In the genomic region with DNA sequence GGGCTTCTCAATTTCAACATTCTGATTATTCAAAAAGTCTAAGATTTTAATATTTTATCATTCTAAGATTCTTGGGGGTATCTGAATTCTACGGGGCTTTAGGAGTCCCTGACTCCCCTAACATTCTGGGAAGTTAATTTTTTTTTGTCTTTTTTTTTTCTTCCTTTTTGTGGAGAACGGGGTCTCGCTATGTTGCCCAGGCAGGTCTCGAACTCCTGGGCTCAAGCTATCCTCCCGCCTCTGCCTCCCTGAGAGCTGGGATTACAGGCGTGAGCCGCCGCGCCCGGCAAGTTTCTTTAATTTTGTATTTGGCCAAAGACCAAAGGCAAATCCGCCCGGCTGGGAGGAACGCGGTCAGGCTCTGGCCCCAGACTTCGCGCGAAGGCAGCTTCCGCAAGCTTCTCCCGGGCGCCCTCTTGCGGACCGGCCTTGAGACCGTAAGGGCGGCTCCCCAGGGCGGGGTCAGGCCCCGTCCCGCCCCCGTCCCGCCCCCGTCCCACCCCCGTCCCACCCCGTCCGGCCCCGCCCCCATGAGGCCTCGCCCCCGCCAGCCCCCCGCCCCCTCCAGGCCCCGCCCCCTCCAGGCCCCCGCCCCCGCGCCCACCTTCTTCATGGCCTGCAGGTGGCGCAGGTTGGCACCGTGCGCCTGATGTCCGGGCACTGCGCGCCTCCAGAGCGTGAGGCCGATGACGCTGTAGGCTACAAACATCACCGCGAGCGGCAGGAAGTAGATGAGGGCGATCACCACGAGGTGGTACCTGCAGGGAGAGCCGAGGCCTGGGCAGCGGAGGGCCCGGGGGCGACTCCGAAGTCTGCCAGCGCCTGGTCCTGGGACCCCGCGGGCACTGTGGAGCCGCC, we compare ENCODE assay signal across 1 cellular context.
TF ChIP-seq lines count a peak whose summit lies in the region.

No MANE protein-coding gene starts in this region.

TF ChIP-seq in HEK293, 187 proteins besides CTCF, POLR2A, EP300 and RAD21 (continued from another document and continues in another):
- TF ChIP-seq, protein P1, sequence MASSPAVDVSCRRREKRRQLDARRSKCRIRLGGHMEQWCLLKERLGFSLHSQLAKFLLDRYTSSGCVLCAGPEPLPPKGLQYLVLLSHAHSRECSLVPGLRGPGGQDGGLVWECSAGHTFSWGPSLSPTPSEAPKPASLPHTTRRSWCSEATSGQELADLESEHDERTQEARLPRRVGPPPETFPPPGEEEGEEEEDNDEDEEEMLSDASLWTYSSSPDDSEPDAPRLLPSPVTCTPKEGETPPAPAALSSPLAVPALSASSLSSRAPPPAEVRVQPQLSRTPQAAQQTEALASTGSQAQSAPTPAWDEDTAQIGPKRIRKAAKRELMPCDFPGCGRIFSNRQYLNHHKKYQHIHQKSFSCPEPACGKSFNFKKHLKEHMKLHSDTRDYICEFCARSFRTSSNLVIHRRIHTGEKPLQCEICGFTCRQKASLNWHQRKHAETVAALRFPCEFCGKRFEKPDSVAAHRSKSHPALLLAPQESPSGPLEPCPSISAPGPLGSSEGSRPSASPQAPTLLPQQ (tag by site-specific recombination; IDR thresholded peaks at IDR 0.05) = peak; percentile 83
- TF ChIP-seq ZNF571 (tag by site-specific recombination; IDR thresholded peaks at IDR 0.05) (no peak), ZNF274 (IDR thresholded peaks at IDR 0.05; ENCODE audit: low read length) (no peak), ZNF274 (tag by site-specific recombination; IDR thresholded peaks at IDR 0.05; ENCODE audit: borderline replicate concordance) (no peak), TCF7L2 (IDR thresholded peaks at IDR 0.05; ENCODE audit: borderline replicate concordance, low read depth, low read length) (no peak), ZBTB20 (tag by site-specific recombination; IDR thresholded peaks at IDR 0.05) (peak; percentile 42; the same call in 1 of the 2 replicates), ZNF174 (tag by site-specific recombination; IDR thresholded peaks at IDR 0.05) (no peak), OSR2 (tag by site-specific recombination; IDR thresholded peaks at IDR 0.05) (no peak), ZNF175 (tag by site-specific recombination; IDR thresholded peaks at IDR 0.05) (no peak), ZNF654 (tag by site-specific recombination; IDR thresholded peaks at IDR 0.05; ENCODE audit: low read depth) (0 out of 2 replicates have a peak, but pooled peaks have one; percentile 9), GFI1B (tag by site-specific recombination; IDR thresholded peaks at IDR 0.05) (no peak), ZNF501 (tag by site-specific recombination; IDR thresholded peaks at IDR 0.05) (no peak), KLF9 (tag by site-specific recombination; IDR thresholded peaks at IDR 0.05; ENCODE audit: low read depth) (0 out of 2 replicates have a peak, but pooled peaks have one; percentile 25), MYNN (tag by site-specific recombination; IDR thresholded peaks at IDR 0.05; ENCODE audit: borderline replicate concordance) (no peak), ZNF10 (tag by site-specific recombination; IDR thresholded peaks at IDR 0.05) (no peak; the same call in 1 of the 2 replicates), ZNF621 (tag by site-specific recombination; IDR thresholded peaks at IDR 0.05) (no peak), ZNF121 (tag by site-specific recombination; IDR thresholded peaks at IDR 0.05) (peak; percentile 99), SP2 (tag by site-specific recombination; IDR thresholded peaks at IDR 0.05) (peak; percentile 64), ZNF146 (tag by site-specific recombination; IDR thresholded peaks at IDR 0.05) (no peak), SCRT2 (tag by site-specific recombination; IDR thresholded peaks at IDR 0.05) (no peak), ZNF324 (tag by site-specific recombination; IDR thresholded peaks at IDR 0.05) (no peak; the same call in 1 of the 2 replicates), ZNF747 (tag by site-specific recombination; IDR thresholded peaks at IDR 0.05) (no peak), ZNF48 (tag by site-specific recombination; IDR thresholded peaks at IDR 0.05) (no peak), ZNF707 (tag by site-specific recombination; IDR thresholded peaks at IDR 0.05) (no peak), ZNF202 (tag by site-specific recombination; IDR thresholded peaks at IDR 0.05; ENCODE audit: borderline replicate concordance) (no peak), ZNF701 (tag by site-specific recombination; IDR thresholded peaks at IDR 0.05) (no peak), ZNF302 (tag by site-specific recombination; IDR thresholded peaks at IDR 0.05; ENCODE audit: low read depth) (no peak), SALL2 (tag by site-specific recombination; IDR thresholded peaks at IDR 0.05; ENCODE audit: borderline replicate concordance) (no peak), ZNF624 (tag by site-specific recombination; IDR thresholded peaks at IDR 0.05) (no peak)
- TF ChIP-seq, protein P2, sequence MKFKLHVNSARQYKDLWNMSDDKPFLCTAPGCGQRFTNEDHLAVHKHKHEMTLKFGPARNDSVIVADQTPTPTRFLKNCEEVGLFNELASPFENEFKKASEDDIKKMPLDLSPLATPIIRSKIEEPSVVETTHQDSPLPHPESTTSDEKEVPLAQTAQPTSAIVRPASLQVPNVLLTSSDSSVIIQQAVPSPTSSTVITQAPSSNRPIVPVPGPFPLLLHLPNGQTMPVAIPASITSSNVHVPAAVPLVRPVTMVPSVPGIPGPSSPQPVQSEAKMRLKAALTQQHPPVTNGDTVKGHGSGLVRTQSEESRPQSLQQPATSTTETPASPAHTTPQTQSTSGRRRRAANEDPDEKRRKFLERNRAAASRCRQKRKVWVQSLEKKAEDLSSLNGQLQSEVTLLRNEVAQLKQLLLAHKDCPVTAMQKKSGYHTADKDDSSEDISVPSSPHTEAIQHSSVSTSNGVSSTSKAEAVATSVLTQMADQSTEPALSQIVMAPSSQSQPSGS (tag by site-specific recombination; IDR thresholded peaks at IDR 0.05; ENCODE audit: low read depth) = no peak; the same call in 1 of the 2 replicates
- TF ChIP-seq, protein P3, sequence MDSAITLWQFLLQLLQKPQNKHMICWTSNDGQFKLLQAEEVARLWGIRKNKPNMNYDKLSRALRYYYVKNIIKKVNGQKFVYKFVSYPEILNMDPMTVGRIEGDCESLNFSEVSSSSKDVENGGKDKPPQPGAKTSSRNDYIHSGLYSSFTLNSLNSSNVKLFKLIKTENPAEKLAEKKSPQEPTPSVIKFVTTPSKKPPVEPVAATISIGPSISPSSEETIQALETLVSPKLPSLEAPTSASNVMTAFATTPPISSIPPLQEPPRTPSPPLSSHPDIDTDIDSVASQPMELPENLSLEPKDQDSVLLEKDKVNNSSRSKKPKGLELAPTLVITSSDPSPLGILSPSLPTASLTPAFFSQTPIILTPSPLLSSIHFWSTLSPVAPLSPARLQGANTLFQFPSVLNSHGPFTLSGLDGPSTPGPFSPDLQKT (IDR thresholded peaks at IDR 0.05; ENCODE audit: borderline replicate concordance, low read depth, low read length) = no peak
- TF ChIP-seq, protein P4, sequence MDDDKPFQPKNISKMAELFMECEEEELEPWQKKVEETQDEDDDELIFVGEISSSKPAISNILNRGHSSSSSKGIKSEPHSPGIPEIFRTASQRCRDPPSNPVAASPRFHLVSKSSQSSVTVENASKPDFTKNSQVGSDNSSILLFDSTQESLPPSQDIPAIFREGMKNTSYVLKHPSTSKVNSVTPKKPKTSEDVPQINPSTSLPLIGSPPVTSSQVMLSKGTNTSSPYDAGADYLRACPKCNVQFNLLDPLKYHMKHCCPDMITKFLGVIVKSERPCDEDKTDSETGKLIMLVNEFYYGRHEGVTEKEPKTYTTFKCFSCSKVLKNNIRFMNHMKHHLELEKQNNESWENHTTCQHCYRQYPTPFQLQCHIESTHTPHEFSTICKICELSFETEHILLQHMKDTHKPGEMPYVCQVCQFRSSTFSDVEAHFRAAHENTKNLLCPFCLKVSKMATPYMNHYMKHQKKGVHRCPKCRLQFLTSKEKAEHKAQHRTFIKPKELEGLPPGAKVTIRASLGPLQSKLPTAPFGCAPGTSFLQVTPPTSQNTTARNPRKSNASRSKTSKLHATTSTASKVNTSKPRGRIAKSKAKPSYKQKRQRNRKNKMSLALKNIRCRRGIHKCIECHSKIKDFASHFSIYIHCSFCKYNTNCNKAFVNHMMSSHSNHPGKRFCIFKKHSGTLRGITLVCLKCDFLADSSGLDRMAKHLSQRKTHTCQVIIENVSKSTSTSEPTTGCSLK (tag by site-specific recombination; IDR thresholded peaks at IDR 0.05) = no peak
- TF ChIP-seq, protein P5, sequence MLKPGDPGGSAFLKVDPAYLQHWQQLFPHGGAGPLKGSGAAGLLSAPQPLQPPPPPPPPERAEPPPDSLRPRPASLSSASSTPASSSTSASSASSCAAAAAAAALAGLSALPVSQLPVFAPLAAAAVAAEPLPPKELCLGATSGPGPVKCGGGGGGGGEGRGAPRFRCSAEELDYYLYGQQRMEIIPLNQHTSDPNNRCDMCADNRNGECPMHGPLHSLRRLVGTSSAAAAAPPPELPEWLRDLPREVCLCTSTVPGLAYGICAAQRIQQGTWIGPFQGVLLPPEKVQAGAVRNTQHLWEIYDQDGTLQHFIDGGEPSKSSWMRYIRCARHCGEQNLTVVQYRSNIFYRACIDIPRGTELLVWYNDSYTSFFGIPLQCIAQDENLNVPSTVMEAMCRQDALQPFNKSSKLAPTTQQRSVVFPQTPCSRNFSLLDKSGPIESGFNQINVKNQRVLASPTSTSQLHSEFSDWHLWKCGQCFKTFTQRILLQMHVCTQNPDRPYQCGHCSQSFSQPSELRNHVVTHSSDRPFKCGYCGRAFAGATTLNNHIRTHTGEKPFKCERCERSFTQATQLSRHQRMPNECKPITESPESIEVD (tag by site-specific recombination; IDR thresholded peaks at IDR 0.05) = no peak
- TF ChIP-seq, protein P6, sequence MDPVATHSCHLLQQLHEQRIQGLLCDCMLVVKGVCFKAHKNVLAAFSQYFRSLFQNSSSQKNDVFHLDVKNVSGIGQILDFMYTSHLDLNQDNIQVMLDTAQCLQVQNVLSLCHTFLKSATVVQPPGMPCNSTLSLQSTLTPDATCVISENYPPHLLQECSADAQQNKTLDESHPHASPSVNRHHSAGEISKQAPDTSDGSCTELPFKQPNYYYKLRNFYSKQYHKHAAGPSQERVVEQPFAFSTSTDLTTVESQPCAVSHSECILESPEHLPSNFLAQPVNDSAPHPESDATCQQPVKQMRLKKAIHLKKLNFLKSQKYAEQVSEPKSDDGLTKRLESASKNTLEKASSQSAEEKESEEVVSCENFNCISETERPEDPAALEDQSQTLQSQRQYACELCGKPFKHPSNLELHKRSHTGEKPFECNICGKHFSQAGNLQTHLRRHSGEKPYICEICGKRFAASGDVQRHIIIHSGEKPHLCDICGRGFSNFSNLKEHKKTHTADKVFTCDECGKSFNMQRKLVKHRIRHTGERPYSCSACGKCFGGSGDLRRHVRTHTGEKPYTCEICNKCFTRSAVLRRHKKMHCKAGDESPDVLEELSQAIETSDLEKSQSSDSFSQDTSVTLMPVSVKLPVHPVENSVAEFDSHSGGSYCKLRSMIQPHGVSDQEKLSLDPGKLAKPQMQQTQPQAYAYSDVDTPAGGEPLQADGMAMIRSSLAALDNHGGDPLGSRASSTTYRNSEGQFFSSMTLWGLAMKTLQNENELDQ (tag by site-specific recombination; IDR thresholded peaks at IDR 0.05; ENCODE audit: low read depth) = no peak
- TF ChIP-seq, protein P7, sequence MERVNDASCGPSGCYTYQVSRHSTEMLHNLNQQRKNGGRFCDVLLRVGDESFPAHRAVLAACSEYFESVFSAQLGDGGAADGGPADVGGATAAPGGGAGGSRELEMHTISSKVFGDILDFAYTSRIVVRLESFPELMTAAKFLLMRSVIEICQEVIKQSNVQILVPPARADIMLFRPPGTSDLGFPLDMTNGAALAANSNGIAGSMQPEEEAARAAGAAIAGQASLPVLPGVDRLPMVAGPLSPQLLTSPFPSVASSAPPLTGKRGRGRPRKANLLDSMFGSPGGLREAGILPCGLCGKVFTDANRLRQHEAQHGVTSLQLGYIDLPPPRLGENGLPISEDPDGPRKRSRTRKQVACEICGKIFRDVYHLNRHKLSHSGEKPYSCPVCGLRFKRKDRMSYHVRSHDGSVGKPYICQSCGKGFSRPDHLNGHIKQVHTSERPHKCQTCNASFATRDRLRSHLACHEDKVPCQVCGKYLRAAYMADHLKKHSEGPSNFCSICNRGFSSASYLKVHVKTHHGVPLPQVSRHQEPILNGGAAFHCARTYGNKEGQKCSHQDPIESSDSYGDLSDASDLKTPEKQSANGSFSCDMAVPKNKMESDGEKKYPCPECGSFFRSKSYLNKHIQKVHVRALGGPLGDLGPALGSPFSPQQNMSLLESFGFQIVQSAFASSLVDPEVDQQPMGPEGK (tag by site-specific recombination; IDR thresholded peaks at IDR 0.05) = peak; percentile 55; the same call in 1 of the 2 replicates
- TF ChIP-seq, protein P8, sequence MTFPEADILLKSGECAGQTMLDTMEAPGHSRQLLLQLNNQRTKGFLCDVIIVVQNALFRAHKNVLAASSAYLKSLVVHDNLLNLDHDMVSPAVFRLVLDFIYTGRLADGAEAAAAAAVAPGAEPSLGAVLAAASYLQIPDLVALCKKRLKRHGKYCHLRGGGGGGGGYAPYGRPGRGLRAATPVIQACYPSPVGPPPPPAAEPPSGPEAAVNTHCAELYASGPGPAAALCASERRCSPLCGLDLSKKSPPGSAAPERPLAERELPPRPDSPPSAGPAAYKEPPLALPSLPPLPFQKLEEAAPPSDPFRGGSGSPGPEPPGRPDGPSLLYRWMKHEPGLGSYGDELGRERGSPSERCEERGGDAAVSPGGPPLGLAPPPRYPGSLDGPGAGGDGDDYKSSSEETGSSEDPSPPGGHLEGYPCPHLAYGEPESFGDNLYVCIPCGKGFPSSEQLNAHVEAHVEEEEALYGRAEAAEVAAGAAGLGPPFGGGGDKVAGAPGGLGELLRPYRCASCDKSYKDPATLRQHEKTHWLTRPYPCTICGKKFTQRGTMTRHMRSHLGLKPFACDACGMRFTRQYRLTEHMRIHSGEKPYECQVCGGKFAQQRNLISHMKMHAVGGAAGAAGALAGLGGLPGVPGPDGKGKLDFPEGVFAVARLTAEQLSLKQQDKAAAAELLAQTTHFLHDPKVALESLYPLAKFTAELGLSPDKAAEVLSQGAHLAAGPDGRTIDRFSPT (tag by site-specific recombination; IDR thresholded peaks at IDR 0.05) = peak; percentile 99
- TF ChIP-seq, protein P9, sequence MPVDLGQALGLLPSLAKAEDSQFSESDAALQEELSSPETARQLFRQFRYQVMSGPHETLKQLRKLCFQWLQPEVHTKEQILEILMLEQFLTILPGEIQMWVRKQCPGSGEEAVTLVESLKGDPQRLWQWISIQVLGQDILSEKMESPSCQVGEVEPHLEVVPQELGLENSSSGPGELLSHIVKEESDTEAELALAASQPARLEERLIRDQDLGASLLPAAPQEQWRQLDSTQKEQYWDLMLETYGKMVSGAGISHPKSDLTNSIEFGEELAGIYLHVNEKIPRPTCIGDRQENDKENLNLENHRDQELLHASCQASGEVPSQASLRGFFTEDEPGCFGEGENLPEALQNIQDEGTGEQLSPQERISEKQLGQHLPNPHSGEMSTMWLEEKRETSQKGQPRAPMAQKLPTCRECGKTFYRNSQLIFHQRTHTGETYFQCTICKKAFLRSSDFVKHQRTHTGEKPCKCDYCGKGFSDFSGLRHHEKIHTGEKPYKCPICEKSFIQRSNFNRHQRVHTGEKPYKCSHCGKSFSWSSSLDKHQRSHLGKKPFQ (tag by site-specific recombination; IDR thresholded peaks at IDR 0.05) = no peak
